Comparison of ENCODE assay signal across 8 cellular contexts in genomic region chr2:231786917-231787292, GRCh38. TPM values are rescaled to one million over a fixed set of nuclear protein-coding genes. Genes with fewer than 3 reads are reported as not detected.
DNase-seq lines count a peak whose midpoint lies in the region; ATAC-seq and TF ChIP-seq lines count a peak whose summit lies in the region.

No MANE protein-coding gene starts in this region.

- TF ChIP-seq CTCF in kidney epithelial cell (IDR thresholded peaks at IDR 0.05; ENCODE audit: insufficient read depth, low read length, poor library complexity, severe bottlenecking) (no peak), suprapubic skin (IDR thresholded peaks at IDR 0.05) (no peak)

- H3K4me1 ChIP-seq in suprapubic skin = peaks cover 47% of the 10 kb centered on the region

- H3K4me3 ChIP-seq in kidney epithelial cell (ENCODE audit: low read depth, low read length) (peak overlapping the region; percentile 93), suprapubic skin (peak overlapping the region; percentile 99)

- TF ChIP-seq EP300 in suprapubic skin (IDR thresholded peaks at IDR 0.05) = no peak

- H3K27me3 ChIP-seq in kidney epithelial cell (ENCODE audit: control insufficient read depth, insufficient read depth, low read length) (no peaks in the 10 kb centered on the region), suprapubic skin (no peaks in the 10 kb centered on the region)

- peak overlapping the region; percentile 83 for H3K27ac Mint-ChIP-seq in T-helper 2 cell treated with Interferon-gamma antibody and Interleukin-4, amounts not matched to agents 5 μg/mL and 100 μg/mL, for 36 hours
- peak overlapping the region; percentile 84 for H3K27ac Mint-ChIP-seq in activated naive CD8-positive, alpha-beta T cell

- H3K4me1 Mint-ChIP-seq in T-helper 2 cell treated with Interferon-gamma antibody and Interleukin-4, amounts not matched to agents 5 μg/mL and 100 μg/mL, for 36 hours (ENCODE audit: low read depth) = peaks cover 40% of the 10 kb centered on the region
- peaks cover 71% of the 10 kb centered on the region for H3K4me1 Mint-ChIP-seq in activated naive CD8-positive, alpha-beta T cell (ENCODE audit: low read depth)

- ATAC-seq in GM21786 (IDR thresholded peaks at IDR 0.05; ENCODE audit: unreplicated experiment) = no peak

- 13% methylated on average over 11 of the region's 11 CpGs for WGBS in suprapubic skin

- H3K27me3 Mint-ChIP-seq in T-helper 2 cell treated with Interferon-gamma antibody and Interleukin-4, amounts not matched to agents 5 μg/mL and 100 μg/mL, for 36 hours (ENCODE audit: low read depth) = no peaks in the 10 kb centered on the region
- no peaks in the 10 kb centered on the region for H3K27me3 Mint-ChIP-seq in activated naive CD8-positive, alpha-beta T cell

- no peaks in the 10 kb centered on the region for H3K36me3 ChIP-seq in kidney epithelial cell (ENCODE audit: control insufficient read depth, insufficient read depth, low read length)
- H3K36me3 ChIP-seq in suprapubic skin = peaks cover 13% of the 10 kb centered on the region

- peak overlapping the region; percentile 90 for H3K4me3 Mint-ChIP-seq in T-helper 2 cell treated with Interferon-gamma antibody and Interleukin-4, amounts not matched to agents 5 μg/mL and 100 μg/mL, for 36 hours
- peak overlapping the region; percentile 96 for H3K4me3 Mint-ChIP-seq in activated naive CD8-positive, alpha-beta T cell

- no peaks in the 10 kb centered on the region for H3K9me3 Mint-ChIP-seq in T-helper 2 cell treated with Interferon-gamma antibody and Interleukin-4, amounts not matched to agents 5 μg/mL and 100 μg/mL, for 36 hours
- no peaks in the 10 kb centered on the region for H3K9me3 Mint-ChIP-seq in activated naive CD8-positive, alpha-beta T cell (ENCODE audit: low read depth)

- H3K36me3 Mint-ChIP-seq in T-helper 2 cell treated with Interferon-gamma antibody and Interleukin-4, amounts not matched to agents 5 μg/mL and 100 μg/mL, for 36 hours (ENCODE audit: low read depth) = peaks cover 5% of the 10 kb centered on the region
- no peaks in the 10 kb centered on the region for H3K36me3 Mint-ChIP-seq in activated naive CD8-positive, alpha-beta T cell

- TF ChIP-seq POLR2A in suprapubic skin (IDR thresholded peaks at IDR 0.05) = no peak

- DNase-seq in T-helper 2 cell treated with Interferon-gamma antibody and Interleukin-4, amounts not matched to agents 5 μg/mL and 100 μg/mL, for 36 hours (ENCODE audit: low spot score) = no peak
- no peak for DNase-seq in T-helper 2 cell
- DNase-seq in kidney epithelial cell (ENCODE audit: low read depth) = no peak
- no peak for DNase-seq in suprapubic skin (ENCODE audit: low spot score in 2 of 2)
- no peak for DNase-seq in NCI-H1436 (lab: John Stamatoyannopoulos, UW)
- DNase-seq in stimulated activated naive CD4-positive, alpha-beta T cell treated with Interleukin-2 at 50 U/mL for 16 hours (lab: John Stamatoyannopoulos, UW) = no peak

- H3K9me3 ChIP-seq in suprapubic skin = no peaks in the 10 kb centered on the region

- H3K27ac ChIP-seq in suprapubic skin = no peak overlapping the region

RNA-seq across cellular contexts. Expression of gene COPS7B, which starts 0.7 kb away (rescaled TPM):
- total RNA-seq in kidney epithelial cell = 30.5 and 30.9 TPM in 2 replicates
- 10 to 100 TPM; 15.4 to 79.9 (median 33.6) TPM for total RNA-seq in suprapubic skin

RNA-seq across cellular contexts. Expression of gene PDE6D, which starts 5.8 kb away (rescaled TPM):
- total RNA-seq in kidney epithelial cell = 30.5 and 34.6 TPM in 2 replicates
- total RNA-seq in suprapubic skin = 10 to 100 TPM; 14.6 to 23.7 (median 22.2) TPM
